ENCODE assay signal across 1 cellular context in genomic region chr18:8783335-8783993, GRCh38.
TF ChIP-seq lines count a peak whose summit lies in the region.

No MANE protein-coding gene starts in this region.

TF ChIP-seq in H1, 55 proteins besides CTCF, POLR2A, EP300 and RAD21:
- TF ChIP-seq SP2 (IDR thresholded peaks at IDR 0.05; ENCODE audit: low read length) (no peak), FOSL1 (IDR thresholded peaks at IDR 0.05; ENCODE audit: insufficient read depth, low read depth, low read length) (no peak), KDM5A (IDR thresholded peaks at IDR 0.05; ENCODE audit: low read length) (no peak), RFX5 (IDR thresholded peaks at IDR 0.05; ENCODE audit: borderline replicate concordance, low read depth, low read length) (no peak), JUN (IDR thresholded peaks at IDR 0.05; ENCODE audit: low read depth, low read length) (no peak), TEAD4 (IDR thresholded peaks at IDR 0.05; ENCODE audit: low read depth, low read length) (no peak), USF2 (IDR thresholded peaks at IDR 0.05; ENCODE audit: low read length) (no peak), MAFK (IDR thresholded peaks at IDR 0.05; ENCODE audit: low read depth, low read length) (no peak), CBX8 (IDR thresholded peaks at IDR 0.05; ENCODE audit: borderline replicate concordance, low read depth, low read length) (no peak), JUND (IDR thresholded peaks at IDR 0.05; ENCODE audit: low read length) (no peak), NANOG (IDR thresholded peaks at IDR 0.05; ENCODE audit: insufficient read depth, low read depth, low read length, poor library complexity, severe bottlenecking) (no peak), EZH2 (IDR thresholded peaks at IDR 0.05; ENCODE audit: low read depth, low read length, severe bottlenecking) (no peak), HDAC2 (IDR thresholded peaks at IDR 0.05; ENCODE audit: borderline replicate concordance in 1 of 2, low read depth in 2 of 2, low read length in 2 of 2) (no peak), SIX5 (IDR thresholded peaks at IDR 0.05; ENCODE audit: low read depth, low read length) (no peak), CREB1 (IDR thresholded peaks at IDR 0.05) (no peak), SUZ12 (IDR thresholded peaks at IDR 0.05; ENCODE audit: low read length) (no peak)
